In the genomic region with DNA sequence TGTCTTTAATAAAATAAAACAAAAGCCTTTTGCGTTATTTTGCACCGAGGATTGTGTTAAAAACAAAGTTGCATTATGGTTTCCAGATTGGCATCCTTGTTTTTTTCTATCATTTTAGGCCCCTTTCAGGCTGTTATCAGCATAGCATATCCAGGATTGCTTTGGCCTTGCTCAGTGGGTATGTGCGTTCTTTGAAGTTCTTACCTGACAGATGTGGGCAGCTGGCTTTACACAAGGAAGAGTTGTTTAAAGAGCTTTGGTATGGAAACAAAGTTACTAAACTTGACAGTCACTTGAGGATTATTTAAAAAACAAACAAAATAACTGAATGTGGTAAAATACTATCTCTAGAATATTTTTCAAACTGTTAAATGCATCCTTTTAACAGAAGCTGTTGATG, we compare ENCODE assay signal across 1 cellular context.
TF ChIP-seq lines count a peak whose summit lies in the region.

No MANE protein-coding gene starts in this region.

TF ChIP-seq in GM23338, 12 proteins besides CTCF, POLR2A, EP300 and RAD21:
- TF ChIP-seq ZNF114 (CRISPR knock-in tag; IDR thresholded peaks at IDR 0.05) (no peak), EZH2phosphoT487 (IDR thresholded peaks at IDR 0.05; ENCODE audit: unreplicated experiment) (no peak), EZH2 (IDR thresholded peaks at IDR 0.05; ENCODE audit: low read depth, unreplicated experiment) (no peak), CREB1 (CRISPR knock-in tag; IDR thresholded peaks at IDR 0.05; ENCODE audit: low read depth) (no peak), NANOG (IDR thresholded peaks at IDR 0.05; ENCODE audit: borderline replicate concordance) (no peak), POLR2AphosphoS5 (IDR thresholded peaks at IDR 0.05; ENCODE audit: low read depth) (no peak), ETS1 (IDR thresholded peaks at IDR 0.05) (no peak), ZNF331 (CRISPR knock-in tag; IDR thresholded peaks at IDR 0.05; ENCODE audit: low read depth) (no peak), JUNB (IDR thresholded peaks at IDR 0.05; ENCODE audit: unreplicated experiment) (no peak), STAT1 (IDR thresholded peaks at IDR 0.05; ENCODE audit: unreplicated experiment) (no peak)
- TF ChIP-seq, protein P1, sequence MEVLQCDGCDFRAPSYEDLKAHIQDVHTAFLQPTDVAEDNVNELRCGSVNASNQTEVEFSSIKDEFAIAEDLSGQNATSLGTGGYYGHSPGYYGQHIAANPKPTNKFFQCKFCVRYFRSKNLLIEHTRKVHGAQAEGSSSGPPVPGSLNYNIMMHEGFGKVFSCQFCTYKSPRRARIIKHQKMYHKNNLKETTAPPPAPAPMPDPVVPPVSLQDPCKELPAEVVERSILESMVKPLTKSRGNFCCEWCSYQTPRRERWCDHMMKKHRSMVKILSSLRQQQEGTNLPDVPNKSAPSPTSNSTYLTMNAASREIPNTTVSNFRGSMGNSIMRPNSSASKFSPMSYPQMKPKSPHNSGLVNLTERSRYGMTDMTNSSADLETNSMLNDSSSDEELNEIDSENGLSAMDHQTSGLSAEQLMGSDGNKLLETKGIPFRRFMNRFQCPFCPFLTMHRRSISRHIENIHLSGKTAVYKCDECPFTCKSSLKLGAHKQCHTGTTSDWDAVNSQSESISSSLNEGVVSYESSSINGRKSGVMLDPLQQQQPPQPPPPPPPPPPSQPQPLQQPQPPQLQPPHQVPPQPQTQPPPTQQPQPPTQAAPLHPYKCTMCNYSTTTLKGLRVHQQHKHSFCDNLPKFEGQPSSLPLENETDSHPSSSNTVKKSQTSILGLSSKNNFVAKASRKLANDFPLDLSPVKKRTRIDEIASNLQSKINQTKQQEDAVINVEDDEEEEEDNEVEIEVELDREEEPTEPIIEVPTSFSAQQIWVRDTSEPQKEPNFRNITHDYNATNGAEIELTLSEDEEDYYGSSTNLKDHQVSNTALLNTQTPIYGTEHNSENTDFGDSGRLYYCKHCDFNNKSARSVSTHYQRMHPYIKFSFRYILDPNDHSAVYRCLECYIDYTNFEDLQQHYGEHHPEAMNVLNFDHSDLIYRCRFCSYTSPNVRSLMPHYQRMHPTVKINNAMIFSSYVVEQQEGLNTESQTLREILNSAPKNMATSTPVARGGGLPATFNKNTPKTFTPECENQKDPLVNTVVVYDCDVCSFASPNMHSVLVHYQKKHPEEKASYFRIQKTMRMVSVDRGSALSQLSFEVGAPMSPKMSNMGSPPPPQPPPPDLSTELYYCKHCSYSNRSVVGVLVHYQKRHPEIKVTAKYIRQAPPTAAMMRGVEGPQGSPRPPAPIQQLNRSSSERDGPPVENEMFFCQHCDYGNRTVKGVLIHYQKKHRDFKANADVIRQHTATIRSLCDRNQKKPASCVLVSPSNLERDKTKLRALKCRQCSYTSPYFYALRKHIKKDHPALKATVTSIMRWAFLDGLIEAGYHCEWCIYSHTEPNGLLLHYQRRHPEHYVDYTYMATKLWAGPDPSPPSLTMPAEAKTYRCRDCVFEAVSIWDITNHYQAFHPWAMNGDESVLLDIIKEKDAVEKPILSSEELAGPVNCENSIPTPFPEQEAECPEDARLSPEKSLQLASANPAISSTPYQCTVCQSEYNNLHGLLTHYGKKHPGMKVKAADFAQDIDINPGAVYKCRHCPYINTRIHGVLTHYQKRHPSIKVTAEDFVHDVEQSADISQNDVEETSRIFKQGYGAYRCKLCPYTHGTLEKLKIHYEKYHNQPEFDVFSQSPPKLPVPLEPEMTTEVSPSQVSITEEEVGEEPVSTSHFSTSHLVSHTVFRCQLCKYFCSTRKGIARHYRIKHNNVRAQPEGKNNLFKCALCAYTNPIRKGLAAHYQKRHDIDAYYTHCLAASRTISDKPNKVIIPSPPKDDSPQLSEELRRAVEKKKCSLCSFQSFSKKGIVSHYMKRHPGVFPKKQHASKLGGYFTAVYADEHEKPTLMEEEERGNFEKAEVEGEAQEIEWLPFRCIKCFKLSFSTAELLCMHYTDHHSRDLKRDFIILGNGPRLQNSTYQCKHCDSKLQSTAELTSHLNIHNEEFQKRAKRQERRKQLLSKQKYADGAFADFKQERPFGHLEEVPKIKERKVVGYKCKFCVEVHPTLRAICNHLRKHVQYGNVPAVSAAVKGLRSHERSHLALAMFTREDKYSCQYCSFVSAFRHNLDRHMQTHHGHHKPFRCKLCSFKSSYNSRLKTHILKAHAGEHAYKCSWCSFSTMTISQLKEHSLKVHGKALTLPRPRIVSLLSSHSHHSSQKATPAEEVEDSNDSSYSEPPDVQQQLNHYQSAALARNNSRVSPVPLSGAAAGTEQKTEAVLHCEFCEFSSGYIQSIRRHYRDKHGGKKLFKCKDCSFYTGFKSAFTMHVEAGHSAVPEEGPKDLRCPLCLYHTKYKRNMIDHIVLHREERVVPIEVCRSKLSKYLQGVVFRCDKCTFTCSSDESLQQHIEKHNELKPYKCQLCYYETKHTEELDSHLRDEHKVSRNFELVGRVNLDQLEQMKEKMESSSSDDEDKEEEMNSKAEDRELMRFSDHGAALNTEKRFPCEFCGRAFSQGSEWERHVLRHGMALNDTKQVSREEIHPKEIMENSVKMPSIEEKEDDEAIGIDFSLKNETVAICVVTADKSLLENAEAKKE (CRISPR knock-in tag; IDR thresholded peaks at IDR 0.05) = no peak
- TF ChIP-seq, protein P2, sequence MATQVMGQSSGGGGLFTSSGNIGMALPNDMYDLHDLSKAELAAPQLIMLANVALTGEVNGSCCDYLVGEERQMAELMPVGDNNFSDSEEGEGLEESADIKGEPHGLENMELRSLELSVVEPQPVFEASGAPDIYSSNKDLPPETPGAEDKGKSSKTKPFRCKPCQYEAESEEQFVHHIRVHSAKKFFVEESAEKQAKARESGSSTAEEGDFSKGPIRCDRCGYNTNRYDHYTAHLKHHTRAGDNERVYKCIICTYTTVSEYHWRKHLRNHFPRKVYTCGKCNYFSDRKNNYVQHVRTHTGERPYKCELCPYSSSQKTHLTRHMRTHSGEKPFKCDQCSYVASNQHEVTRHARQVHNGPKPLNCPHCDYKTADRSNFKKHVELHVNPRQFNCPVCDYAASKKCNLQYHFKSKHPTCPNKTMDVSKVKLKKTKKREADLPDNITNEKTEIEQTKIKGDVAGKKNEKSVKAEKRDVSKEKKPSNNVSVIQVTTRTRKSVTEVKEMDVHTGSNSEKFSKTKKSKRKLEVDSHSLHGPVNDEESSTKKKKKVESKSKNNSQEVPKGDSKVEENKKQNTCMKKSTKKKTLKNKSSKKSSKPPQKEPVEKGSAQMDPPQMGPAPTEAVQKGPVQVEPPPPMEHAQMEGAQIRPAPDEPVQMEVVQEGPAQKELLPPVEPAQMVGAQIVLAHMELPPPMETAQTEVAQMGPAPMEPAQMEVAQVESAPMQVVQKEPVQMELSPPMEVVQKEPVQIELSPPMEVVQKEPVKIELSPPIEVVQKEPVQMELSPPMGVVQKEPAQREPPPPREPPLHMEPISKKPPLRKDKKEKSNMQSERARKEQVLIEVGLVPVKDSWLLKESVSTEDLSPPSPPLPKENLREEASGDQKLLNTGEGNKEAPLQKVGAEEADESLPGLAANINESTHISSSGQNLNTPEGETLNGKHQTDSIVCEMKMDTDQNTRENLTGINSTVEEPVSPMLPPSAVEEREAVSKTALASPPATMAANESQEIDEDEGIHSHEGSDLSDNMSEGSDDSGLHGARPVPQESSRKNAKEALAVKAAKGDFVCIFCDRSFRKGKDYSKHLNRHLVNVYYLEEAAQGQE (IDR thresholded peaks at IDR 0.05; ENCODE audit: unreplicated experiment) = no peak
